In genomic region chr17:81579821-81580321, GRCh38 we compare ENCODE assay signal across 10 cellular contexts. TPM values are rescaled to one million over a fixed set of nuclear protein-coding genes. Genes with fewer than 3 reads are reported as not detected.
A peak's percentile ranks its signal among the peaks of the same experiment; 100 is the strongest.
DNase-seq lines count a peak whose midpoint lies in the region; ATAC-seq and TF ChIP-seq lines count a peak whose summit lies in the region.
"Had no signal": no experiment of that assay in that cellular context is flagged by ENCODE, and none has a peak within 500 bp of the region (broad histone marks: within the 10 kb centered on the region; RNA-seq: fewer than 3 reads in every experiment).

No MANE protein-coding gene starts in this region.

- no peaks in the 10 kb centered on the region for H3K27me3 Mint-ChIP-seq in stimulated activated naive B cell treated with anti-CD40 and anti-IgM and Interleukin-4, amounts not matched to agents 10 μg/mL and 1 μg/mL and 100 μg/mL, for 72 hours

- peaks cover 14 to 18% of the 10 kb centered on the region in 2 donors for H3K4me1 Mint-ChIP-seq in stimulated activated naive B cell treated with anti-CD40 and anti-IgM and Interleukin-4, amounts not matched to agents 10 μg/mL and 1 μg/mL and 100 μg/mL, for 72 hours

- no peak overlapping the region for H3K9ac ChIP-seq in SK-N-SH
- H3K9ac ChIP-seq in fibroblast of lung (ENCODE audit: insufficient read depth, low read length), result no peak overlapping the region

- peaks cover 52 to 73% of the 10 kb centered on the region in 2 donors for H3K36me3 Mint-ChIP-seq in stimulated activated naive B cell treated with anti-CD40 and anti-IgM and Interleukin-4, amounts not matched to agents 10 μg/mL and 1 μg/mL and 100 μg/mL, for 72 hours

- peak overlapping the region in 1 of 2 experiments; percentile 17; a peak in 1 of 4 replicates for H3K27ac ChIP-seq in SK-N-SH (ENCODE audit: low read depth in 2 of 2, low read length in 1 of 2)
- peak overlapping the region; percentile 52 for H3K27ac ChIP-seq in fibroblast of lung (ENCODE audit: insufficient read depth, low read length)

- H3K79me2 ChIP-seq in SK-N-SH (ENCODE audit: insufficient read depth) (peaks cover 61% of the 10 kb centered on the region), fibroblast of lung (ENCODE audit: control insufficient read depth, insufficient read depth, low read length) (peaks cover 35% of the 10 kb centered on the region)

- H2AFZ ChIP-seq in SK-N-SH (ENCODE audit: low read depth) (no peak overlapping the region), fibroblast of lung (ENCODE audit: low read length) (no peak overlapping the region)

- H3K4me1 ChIP-seq in SK-N-SH (ENCODE audit: control insufficient read depth in 1 of 2, insufficient read depth in 2 of 2, low read depth in 1 of 2, low read length in 1 of 2) (peaks cover 6 to 47% of the 10 kb centered on the region in 2 experiments; a peak in 3 of 4 replicates), fibroblast of lung (ENCODE audit: control insufficient read depth, extremely low read depth, insufficient read depth, low read length) (peaks cover 24% of the 10 kb centered on the region)

- no peaks in the 10 kb centered on the region for H3K9me3 Mint-ChIP-seq in stimulated activated naive B cell treated with anti-CD40 and anti-IgM and Interleukin-4, amounts not matched to agents 10 μg/mL and 1 μg/mL and 100 μg/mL, for 72 hours

- TF ChIP-seq RAD21 in SK-N-SH (IDR thresholded peaks at IDR 0.05; ENCODE audit: low read length), result no peak

- H3K36me3 ChIP-seq in SK-N-SH (replicated peaks in 1 of 2; ENCODE audit: control insufficient read depth in 1 of 2, insufficient read depth in 2 of 2, low read length in 1 of 2), result peaks cover 37 to 58% of the 10 kb centered on the region in 2 experiments
- H3K36me3 ChIP-seq in fibroblast of lung (ENCODE audit: control insufficient read depth, insufficient read depth, low read length), result peaks cover 16% of the 10 kb centered on the region

- WGBS in SK-N-SH (ENCODE audit: low lambda C conversion rate), result 77% methylated on average over 10 of the region's 10 CpGs

- peaks cover 16% of the 10 kb centered on the region for H4K20me1 ChIP-seq in SK-N-SH (ENCODE audit: insufficient read depth)
- no peaks in the 10 kb centered on the region for H4K20me1 ChIP-seq in fibroblast of lung (ENCODE audit: control insufficient read depth, extremely low read depth, insufficient read depth, low read length)

- no peaks in the 10 kb centered on the region for H3K9me3 ChIP-seq in SK-N-SH
- H3K9me3 ChIP-seq in fibroblast of lung (ENCODE audit: control insufficient read depth, insufficient read depth, low read depth, low read length), result no peaks in the 10 kb centered on the region

- CTCF ChIA-PET in SK-N-SH (lab: Yijun Ruan, JAX) (interaction anchor here (0.8 to 3.0 kb wide), 4 partner anchors 13 to 28 kb away, joined by 3 to 19 read pairs (median 6); no protein-coding TSS in a partner anchor), HEK293T (lab: Yijun Ruan, JAX) (no interaction called here)

- peak overlapping the region in 1 of 2 donors; percentile 7 for H3K4me3 Mint-ChIP-seq in stimulated activated naive B cell treated with anti-CD40 and anti-IgM and Interleukin-4, amounts not matched to agents 10 μg/mL and 1 μg/mL and 100 μg/mL, for 72 hours

- peak overlapping the region; percentile 73 for H3K27ac Mint-ChIP-seq in stimulated activated naive B cell treated with anti-CD40 and anti-IgM and Interleukin-4, amounts not matched to agents 10 μg/mL and 1 μg/mL and 100 μg/mL, for 72 hours

- H3K27me3 ChIP-seq in SK-N-SH (ENCODE audit: insufficient read depth) (no peaks in the 10 kb centered on the region), fibroblast of lung (ENCODE audit: control insufficient read depth, insufficient read depth, low read length) (no peaks in the 10 kb centered on the region)

- H3K9me2 ChIP-seq in SK-N-SH, result no peaks in the 10 kb centered on the region

- peaks cover 33% of the 10 kb centered on the region for H3F3A ChIP-seq in SK-N-SH (replicated peaks; ENCODE audit: insufficient read depth)

- H3K4me2 ChIP-seq in SK-N-SH (peak overlapping the region; percentile 30; the same call in 1 of the 2 replicates), fibroblast of lung (ENCODE audit: extremely low read depth, insufficient read depth, low read length) (no peak overlapping the region)

- H3K4me3 ChIP-seq in SK-N-SH (ENCODE audit: low read depth in 2 of 2, low read length in 1 of 2) (no peak overlapping the region), fibroblast of lung (replicated peaks in 1 of 4; ENCODE audit: control extremely low read depth in 1 of 4, insufficient read depth in 1 of 4, low read depth in 3 of 4, low read length in 4 of 4) (no peak overlapping the region)

- no peak for TF ChIP-seq EP300 in SK-N-SH (IDR thresholded peaks at IDR 0.05; ENCODE audit: borderline replicate concordance in 1 of 2, low read depth in 1 of 2, low read length in 1 of 2)

- no peak for TF ChIP-seq CTCF in SK-N-SH (IDR thresholded peaks at IDR 0.05)
- TF ChIP-seq CTCF in fibroblast of lung (conservative IDR thresholded peaks at IDR 0.05 in 1 of 2, IDR thresholded peaks at IDR 0.05 in 1 of 2; ENCODE audit: low read depth in 1 of 2, low read length in 2 of 2), result no peak

- DNase-seq in Right ventricle myocardium superior (no peak), cardiac septum (ENCODE audit: low spot score) (no peak), SK-N-SH (no peak), fibroblast of lung (ENCODE audit: low read depth in 2 of 2) (peak in 1 of 2 donors; percentile 93), HEK293T (ENCODE audit: extremely low spot score) (no peak), pons (ENCODE audit: low spot score) (no peak)
- DNase-seq in stimulated activated naive B cell treated with anti-CD40 and anti-IgM and Interleukin-4, amounts not matched to agents 10 μg/mL and 1 μg/mL and 100 μg/mL, for 72 hours, result no peak
- DNase-seq: C1 segment of cervical spinal cord, NCI-H1105 treated with DMSO at 0.1 percent for 48 hours had no signal

- intact Hi-C loops in Right ventricle myocardium superior (cut with DNase I) (no loop called here), cardiac septum (cut with DNase I) (no loop called here)

- POLR2A ChIA-PET in SK-N-SH (lab: Yijun Ruan, JAX), result no interaction called here
- POLR2A ChIA-PET in HEK293T (lab: Yijun Ruan, JAX), result interaction anchor here (0.8 to 1.1 kb wide), 2 partner anchors 13 to 28 kb away, joined by 3 to 4 read pairs; partner anchors contain the start of gene FAAP100

- ATAC-seq in Right ventricle myocardium superior (ENCODE audit: poor library complexity) (peak; percentile 30), GM18519 (IDR thresholded peaks at IDR 0.05; ENCODE audit: low FRiP score, unreplicated experiment) (no peak)
- no peak for ATAC-seq in stimulated activated naive B cell treated with anti-CD40 and anti-IgM and Interleukin-4, amounts not matched to agents 10 μg/mL and 1 μg/mL and 100 μg/mL, for 72 hours (replicated peaks)

TF ChIP-seq in SK-N-SH, 30 proteins besides CTCF, POLR2A, EP300 and RAD21:
- peak; percentile 47; the same call in 1 of the 2 replicates for TF ChIP-seq FOSL2 (IDR thresholded peaks at IDR 0.05; ENCODE audit: borderline replicate concordance, low read depth)
- TF ChIP-seq TCF12 (IDR thresholded peaks at IDR 0.05), result no peak; the same call in 1 of the 2 replicates
- TF ChIP-seq ELF1 (IDR thresholded peaks at IDR 0.05), result no peak
TF ChIP-seq in SK-N-SH: peak in this region for 1.

TF ChIP-seq in HEK293T, 16 proteins besides CTCF, POLR2A, EP300 and RAD21 (continues in another document):
- TF ChIP-seq FOXK2 (IDR thresholded peaks at IDR 0.05) (no peak), HDGF (IDR thresholded peaks at IDR 0.05; ENCODE audit: borderline replicate concordance) (no peak), BHLHE40 (IDR thresholded peaks at IDR 0.05; ENCODE audit: borderline replicate concordance) (no peak), ZNF384 (IDR thresholded peaks at IDR 0.05) (no peak), NFRKB (IDR thresholded peaks at IDR 0.05) (no peak), FOXA1 (IDR thresholded peaks at IDR 0.05) (no peak), SUZ12 (IDR thresholded peaks at IDR 0.05) (no peak), L3MBTL2 (conservative IDR thresholded peaks at IDR 0.05) (no peak), SP1 (IDR thresholded peaks at IDR 0.05) (no peak), ARNT (IDR thresholded peaks at IDR 0.05) (no peak), TARDBP (IDR thresholded peaks at IDR 0.05) (no peak)

RNA-seq across cellular contexts. Expression of gene FAAP100, which starts 27.7 kb away (rescaled TPM):
- total RNA-seq in Right ventricle myocardium superior (13.0 TPM), cardiac septum (13.6 TPM), fibroblast of lung (10.4 and 12.6 TPM in 2 replicates)
- polyA plus RNA-seq in SK-N-SH (2012; rRNA removed) (17.1 and 18.9 TPM in 2 replicates), fibroblast of lung (6.7 and 8.1 TPM in 2 replicates)
- 6.8 and 12.0 TPM in 2 replicates for polyA plus RNA-seq in SK-N-SH (2012; cell fraction: cytosol; rRNA removed)
- polyA plus RNA-seq in SK-N-SH (2012; cell fraction: nucleus; rRNA removed), result 94.3 and 134 TPM in 2 replicates
- polyA plus RNA-seq in fibroblast of lung (2012), result 13.7 and 19.1 TPM in 2 replicates
- 17.6 and 22.4 TPM in 2 replicates for polyA minus RNA-seq in fibroblast of lung (ENCODE audit: low replicate concordance)

RNA-seq across cellular contexts. Expression of gene FSCN2, which starts 51.7 kb away (rescaled TPM):
- total RNA-seq in Right ventricle myocardium superior (0.19 TPM), cardiac septum (1.1 TPM), fibroblast of lung (1.5 and 2.0 TPM in 2 replicates)
- polyA plus RNA-seq in SK-N-SH (2012; rRNA removed) (2.0 and 2.1 TPM in 2 replicates), fibroblast of lung (0.07 and 0.35 TPM in 2 replicates)
- 0.31 and 0.79 TPM in 2 replicates for polyA plus RNA-seq in SK-N-SH (2012; cell fraction: cytosol; rRNA removed)
- polyA plus RNA-seq in SK-N-SH (2012; cell fraction: nucleus; rRNA removed), result 10.6 and 13.6 TPM in 2 replicates
- 0.21 and 0.73 TPM in 2 replicates for polyA plus RNA-seq in fibroblast of lung (2012)
- polyA minus RNA-seq in fibroblast of lung (ENCODE audit: low replicate concordance), result 0.39 TPM in 1 of 2 replicates, not detected in the other

RNA-seq across cellular contexts. Expression of gene NPLOC4, which starts 57.0 kb away (rescaled TPM):
- 81.1 TPM for total RNA-seq in Right ventricle myocardium superior
- 107 TPM for total RNA-seq in cardiac septum
- polyA plus RNA-seq in SK-N-SH (2012; rRNA removed), result 88.6 and 105 TPM in 2 replicates
- polyA plus RNA-seq in SK-N-SH (2012; cell fraction: cytosol; rRNA removed), result 51.4 and 71.2 TPM in 2 replicates
- 166 and 168 TPM in 2 replicates for polyA plus RNA-seq in SK-N-SH (2012; cell fraction: nucleus; rRNA removed)
- 49.8 and 51.0 TPM in 2 replicates for total RNA-seq in fibroblast of lung
- polyA plus RNA-seq in fibroblast of lung, result 62.5 and 82.8 TPM in 2 replicates
- polyA plus RNA-seq in fibroblast of lung (2012), result 50.4 and 64.3 TPM in 2 replicates
- polyA minus RNA-seq in fibroblast of lung (ENCODE audit: low replicate concordance), result 243 and 414 TPM in 2 replicates

RNA-seq across cellular contexts. Expression of gene TSPAN10, which starts 57.1 kb away (rescaled TPM):
- 0.24 TPM for total RNA-seq in Right ventricle myocardium superior
- 0.30 TPM for total RNA-seq in cardiac septum
- 4.7 and 6.0 TPM in 2 replicates for polyA plus RNA-seq in SK-N-SH (2012; rRNA removed)
- 3.4 and 4.4 TPM in 2 replicates for polyA plus RNA-seq in SK-N-SH (2012; cell fraction: cytosol; rRNA removed)
- polyA plus RNA-seq in SK-N-SH (2012; cell fraction: nucleus; rRNA removed), result 9.8 and 13.7 TPM in 2 replicates
- 1.0 and 3.0 TPM in 2 replicates for total RNA-seq in fibroblast of lung
- 0.94 and 1.3 TPM in 2 replicates for polyA plus RNA-seq in fibroblast of lung
- polyA plus RNA-seq in fibroblast of lung (2012), result 1.7 and 2.1 TPM in 2 replicates
- 0.56 and 0.63 TPM in 2 replicates for polyA minus RNA-seq in fibroblast of lung (ENCODE audit: low replicate concordance)
